Comparison of ENCODE assay signal across 10 cellular contexts in genomic region chr9:7117676-7118561, GRCh38.
DNase-seq lines count a peak whose midpoint lies in the region; ATAC-seq and TF ChIP-seq lines count a peak whose summit lies in the region.
"Had no signal": no experiment of that assay in that cellular context is flagged by ENCODE, and none has a peak within 500 bp of the region (broad histone marks: within the 10 kb centered on the region; RNA-seq: fewer than 3 reads in every experiment).

No MANE protein-coding gene starts in this region.

- no peak for TF ChIP-seq EP300 in SK-N-SH (IDR thresholded peaks at IDR 0.05; ENCODE audit: borderline replicate concordance in 1 of 2, low read depth in 1 of 2, low read length in 1 of 2)

- WGBS in SK-N-SH (ENCODE audit: low lambda C conversion rate): 84% methylated on average over 6 of the region's 6 CpGs

- peak; percentile 28 for DNase-seq in GM13977 (ENCODE audit: low spot score)
- DNase-seq in NAMALWA (ENCODE audit: low spot score): no peak
- no peak for DNase-seq in SK-N-SH
- no peak for DNase-seq in HT-29 (ENCODE audit: low spot score)
- DNase-seq in T-cell: no peak
- DNase-seq: stimulated activated naive CD4-positive, alpha-beta T cell had no signal

- ATAC-seq in GM21723 (IDR thresholded peaks at IDR 0.05; ENCODE audit: unreplicated experiment): peak; percentile 57
- ATAC-seq in HG03521 (IDR thresholded peaks at IDR 0.05; ENCODE audit: unreplicated experiment): peak; percentile 50
- ATAC-seq in esophagus mucosa: peak; percentile 52
- ATAC-seq in T-cell (replicated peaks in 1 of 4): no peak

- H3K9me2 ChIP-seq in SK-N-SH: no peaks in the 10 kb centered on the region

- no peaks in the 10 kb centered on the region for H3K9me3 ChIP-seq in SK-N-SH

- TF ChIP-seq RAD21 in SK-N-SH (IDR thresholded peaks at IDR 0.05; ENCODE audit: low read length): no peak

- CTCF ChIA-PET in SK-N-SH (lab: Yijun Ruan, JAX): no interaction called here
- CTCF ChIA-PET in T-cell (lab: Charles Lee): no interaction called here

- no peak overlapping the region for H3K27ac ChIP-seq in SK-N-SH (ENCODE audit: low read depth in 2 of 2, low read length in 1 of 2)
- H3K27ac ChIP-seq: coronary artery had no signal

- no peaks in the 10 kb centered on the region for H3K4me1 ChIP-seq in SK-N-SH (ENCODE audit: control insufficient read depth in 1 of 2, insufficient read depth in 2 of 2, low read depth in 1 of 2, low read length in 1 of 2)

- H3K4me1 Mint-ChIP-seq in T-cell: peaks cover 23 to 43% (median 39%) of the 10 kb centered on the region in 3 donors

- H3K4me3 ChIP-seq in SK-N-SH (ENCODE audit: low read depth in 2 of 2, low read length in 1 of 2): no peak overlapping the region
- H3K4me3 ChIP-seq: coronary artery had no signal

- no peak overlapping the region for H3K27ac Mint-ChIP-seq in T-cell

- no peaks in the 10 kb centered on the region for H3K27me3 ChIP-seq in SK-N-SH (ENCODE audit: insufficient read depth)

- H3K9me3 Mint-ChIP-seq in T-cell: no peaks in the 10 kb centered on the region

- H3K27me3 Mint-ChIP-seq in T-cell: no peaks in the 10 kb centered on the region

- POLR2A ChIA-PET in SK-N-SH (lab: Yijun Ruan, JAX) (interaction anchor here (1.0 kb wide), 1 partner anchor 142 kb away, joined by 3 read pairs; no protein-coding TSS in a partner anchor), T-cell (lab: Charles Lee) (interaction anchor here in 1 of 2 donors (0.7 kb wide), 1 partner anchor 49 kb away, joined by 3 read pairs; no protein-coding TSS in a partner anchor)

- H4K20me1 ChIP-seq in SK-N-SH (ENCODE audit: insufficient read depth): no peaks in the 10 kb centered on the region

- no peaks in the 10 kb centered on the region for H3K79me2 ChIP-seq in SK-N-SH (ENCODE audit: insufficient read depth)

- TF ChIP-seq CTCF in GM13977 (IDR thresholded peaks at IDR 0.05; ENCODE audit: extremely low read depth, insufficient read depth, missing control alignments) (no peak), SK-N-SH (IDR thresholded peaks at IDR 0.05) (no peak)

- in situ Hi-C loops in GM13977 (cut with MboI; ENCODE audit: low pct_unique_long_range_greater_than_20kb, low sequenced_read_pairs, unreplicated experiment): no loop called here

- no peak overlapping the region for H2AFZ ChIP-seq in SK-N-SH (ENCODE audit: low read depth)

- no peaks in the 10 kb centered on the region for H3K36me3 ChIP-seq in SK-N-SH (replicated peaks in 1 of 2; ENCODE audit: control insufficient read depth in 1 of 2, insufficient read depth in 2 of 2, low read length in 1 of 2)

- no peaks in the 10 kb centered on the region for H3F3A ChIP-seq in SK-N-SH (replicated peaks; ENCODE audit: insufficient read depth)

- H3K4me2 ChIP-seq in SK-N-SH: no peak overlapping the region

- no peak overlapping the region for H3K4me3 Mint-ChIP-seq in T-cell

- peaks cover 59% of the 10 kb centered on the region for H3K36me3 Mint-ChIP-seq in T-cell

- H3K9ac ChIP-seq in SK-N-SH: no peak overlapping the region

TF ChIP-seq in SK-N-SH, 30 proteins besides CTCF, POLR2A, EP300 and RAD21:
- no peak for TF ChIP-seq JUND (IDR thresholded peaks at IDR 0.05)
- TF ChIP-seq FOSL2 (IDR thresholded peaks at IDR 0.05; ENCODE audit: borderline replicate concordance, low read depth): no peak
- TF ChIP-seq FOXM1 (IDR thresholded peaks at IDR 0.05; ENCODE audit: low read depth): no peak
- TF ChIP-seq POLR2AphosphoS5 (IDR thresholded peaks at IDR 0.05; ENCODE audit: low read depth, low read length): no peak
- no peak for TF ChIP-seq MXI1 (IDR thresholded peaks at IDR 0.05; ENCODE audit: low read depth, low read length)

Comparison
In these comparisons a context has a peak if more than half of its experiments do, and no peak if none do; other contexts are left out.
1. ATAC-seq: peak in GM21723 (single experiment), HG03521 (single experiment) and esophagus mucosa (single experiment); none in T-cell (0 of 4).